ENCODE assay signal across 11 cellular contexts in the genomic region with DNA sequence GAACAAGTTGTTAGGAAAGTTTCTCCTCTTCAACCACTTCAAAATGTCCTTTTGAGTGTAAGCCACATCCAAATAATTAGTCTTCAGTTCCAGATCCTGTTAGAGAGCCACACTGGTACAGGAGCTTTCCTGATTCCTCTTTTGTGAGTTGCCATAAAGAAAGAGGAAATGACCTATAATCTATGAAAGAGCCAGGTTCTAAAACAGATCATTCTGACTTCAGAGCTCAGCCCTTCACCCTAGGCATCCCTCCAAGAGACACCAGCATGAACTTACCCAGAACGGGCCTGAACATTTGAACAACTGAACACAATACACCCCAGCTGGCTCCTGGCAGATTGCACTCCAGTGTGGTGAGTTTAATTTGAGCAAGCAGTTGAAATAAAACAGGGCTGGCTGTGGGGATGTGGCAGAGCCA. TPM values are rescaled to one million over a fixed set of nuclear protein-coding genes. Genes with fewer than 3 reads are reported as not detected.
A peak's percentile ranks its signal among the peaks of the same experiment; 100 is the strongest.
DNase-seq lines count a peak whose midpoint lies in the region; ATAC-seq, FAIRE-seq and TF ChIP-seq lines count a peak whose summit lies in the region.
"Had no signal": no experiment of that assay in that cellular context is flagged by ENCODE, and none has a peak within 500 bp of the region (broad histone marks: within the 10 kb centered on the region; RNA-seq: fewer than 3 reads in every experiment).

No MANE protein-coding gene starts in this region.

- H3K9me3 ChIP-seq in GM12878 (replicated peaks; ENCODE audit: control insufficient read depth, insufficient read depth, low read length) (no peaks in the 10 kb centered on the region), upper lobe of left lung (no peaks in the 10 kb centered on the region)

- peak; percentile 26 for DNase-seq in SIG-M5 treated with dmso at 0.1 percent for 504 hours (lab: John Stamatoyannopoulos, UW; ENCODE audit: unreplicated experiment)
- no peak for DNase-seq in SIG-M5 (lab: John Stamatoyannopoulos, UW)
- DNase-seq in GM12878 (ENCODE audit: low read depth, low spot score): peak; percentile 43
- no peak for DNase-seq in upper lobe of left lung
- no peak for DNase-seq in foreskin melanocyte
- DNase-seq: central memory CD4-positive, alpha-beta T cell had no signal

- H3K4me1 ChIP-seq in GM12878 (ENCODE audit: control insufficient read depth, insufficient read depth, low read length) (peaks cover 46% of the 10 kb centered on the region), upper lobe of left lung (no peaks in the 10 kb centered on the region)

- intact Hi-C loops in GM12878 (cut with micrococcal nuclease; ENCODE audit: unreplicated experiment): no loop called here

- no peak for TF ChIP-seq CTCF in GM12878 (IDR thresholded peaks at IDR 0.05 in 2 of 3, conservative IDR thresholded peaks at IDR 0.05 in 1 of 3; ENCODE audit: control insufficient read depth in 2 of 3, extremely low read depth in 1 of 3, insufficient read depth in 1 of 3, low read depth in 3 of 3, low read length in 3 of 3)
- no peak for TF ChIP-seq CTCF in upper lobe of left lung (IDR thresholded peaks at IDR 0.05)

- peak overlapping the region; percentile 75 for H3K27ac ChIP-seq in GM12878 (ENCODE audit: control insufficient read depth, insufficient read depth)
- H3K27ac ChIP-seq in upper lobe of left lung: peak overlapping the region in 3 of 4 donors; percentile 12 to 46 (median 15)

- SMC1A ChIA-PET in GM12878 (lab: Charles Lee; ENCODE audit: uncharacterized antibody, unreplicated experiment): interaction anchor here (0.9 to 4.2 kb wide), 8 partner anchors 13 to 134 kb away, joined by 3 to 20 read pairs (median 4); no protein-coding TSS in a partner anchor

- no peak overlapping the region for H2AFZ ChIP-seq in GM12878 (ENCODE audit: control insufficient read depth, low read depth, low read length)

- H4K20me1 ChIP-seq in GM12878 (ENCODE audit: control insufficient read depth, insufficient read depth): no peaks in the 10 kb centered on the region

- POLR2A ChIA-PET in GM12878 (lab: Charles Lee): interaction anchor here (1.0 to 1.1 kb wide), 2 partner anchors 21 to 26 kb away, joined by 3 to 4 read pairs; partner anchors contain the start of gene SLC1A1

- in situ Hi-C loops in GM12878 (cut with MboI): no loop called here

- 22% methylated on average over 1 of the region's 1 CpG for WGBS in GM12878 (ENCODE audit: insufficient coverage, insufficient replicate concordance, low lambda C conversion rate, missing lambda C conversion rate)
- WGBS in upper lobe of left lung, 2 donors: 47 to 90% methylated on average over 1 of the region's 1 CpG

- no peak for TF ChIP-seq RAD21 in GM12878 (IDR thresholded peaks at IDR 0.05; ENCODE audit: insufficient read depth, low read depth, low read length)

- ATAC-seq in HG02981 (IDR thresholded peaks at IDR 0.05; ENCODE audit: unreplicated experiment) (peak; percentile 46), GM12878 (peak; percentile 69), upper lobe of left lung (ENCODE audit: low FRiP score in 2 of 2) (no peak), HG03039 (IDR thresholded peaks at IDR 0.05; ENCODE audit: unreplicated experiment) (no peak), HG03139 (IDR thresholded peaks at IDR 0.05; ENCODE audit: unreplicated experiment) (no peak)

- peaks cover 8% of the 10 kb centered on the region for H3K79me2 ChIP-seq in GM12878 (ENCODE audit: control insufficient read depth, insufficient read depth, low read length)

- H3K4me3 ChIP-seq in GM12878: no peak overlapping the region
- H3K4me3 ChIP-seq in upper lobe of left lung: no peak overlapping the region

- H3K27me3 ChIP-seq in GM12878 (replicated peaks in 1 of 2; ENCODE audit: control insufficient read depth in 2 of 2, insufficient read depth in 2 of 2, low read length in 1 of 2): no peaks in the 10 kb centered on the region
- H3K27me3 ChIP-seq in upper lobe of left lung: no peaks in the 10 kb centered on the region

- TF ChIP-seq POLR2A in GM12878 (IDR thresholded peaks at IDR 0.05; ENCODE audit: low read depth, low read length): no peak
- no peak for TF ChIP-seq POLR2A in upper lobe of left lung (IDR thresholded peaks at IDR 0.05)

- RAD21 ChIA-PET in GM12878 (lab: Charles Lee; ENCODE audit: unreplicated experiment): interaction anchor here (0.7 kb wide), 1 partner anchor 150 kb away, joined by 3 read pairs; no protein-coding TSS in a partner anchor

- TF ChIP-seq EP300 in GM12878 (IDR thresholded peaks at IDR 0.05; ENCODE audit: borderline replicate concordance in 1 of 2, control insufficient read depth in 1 of 2, low read depth in 2 of 2, low read length in 2 of 2): peak in 1 of 2 experiments; percentile 44; a peak in 1 of 4 replicates
- no peak for TF ChIP-seq EP300 in upper lobe of left lung (IDR thresholded peaks at IDR 0.05)

- no peak overlapping the region; the same call in 1 of the 2 replicates for H3K4me2 ChIP-seq in GM12878 (ENCODE audit: control insufficient read depth, insufficient read depth)

- H3K36me3 ChIP-seq in GM12878 (ENCODE audit: control insufficient read depth in 2 of 2, insufficient read depth in 2 of 2, low read length in 1 of 2): no peaks in the 10 kb centered on the region
- no peaks in the 10 kb centered on the region for H3K36me3 ChIP-seq in upper lobe of left lung

- CTCF ChIA-PET in GM12878 (lab: Yijun Ruan, JAX): interaction anchor here (0.9 to 2.1 kb wide), 6 partner anchors 16 to 149 kb away, joined by 3 to 7 read pairs (median 4); no protein-coding TSS in a partner anchor

- no TSS peak for BruUV-seq in GM12878 (replicated peaks; lab: Mats Ljungman, UMichigan)

- no peak overlapping the region for H3K9ac ChIP-seq in GM12878 (ENCODE audit: control insufficient read depth, insufficient read depth, low read length)

- FAIRE-seq in GM12878 (lab: Jason Lieb, UNC): no peak
- FAIRE-seq: A204.1, G401.6 had no signal

TF ChIP-seq in GM12878, 131 proteins besides CTCF, POLR2A, EP300 and RAD21 (continues in another document):
- TF ChIP-seq NFXL1 (IDR thresholded peaks at IDR 0.05; ENCODE audit: borderline replicate concordance) (no peak), MTA2 (IDR thresholded peaks at IDR 0.05; ENCODE audit: low read depth) (peak; percentile 36; the same call in 1 of the 2 replicates), HCFC1 (IDR thresholded peaks at IDR 0.05; ENCODE audit: low read length) (no peak), POLR2AphosphoS5 (IDR thresholded peaks at IDR 0.05; ENCODE audit: low read length) (no peak), IKZF1 (conservative IDR thresholded peaks at IDR 0.05) (peak; percentile 73), NRF1 (conservative IDR thresholded peaks at IDR 0.05; ENCODE audit: low read depth, low read length) (no peak), EGR1 (IDR thresholded peaks at IDR 0.05; ENCODE audit: borderline replicate concordance in 1 of 2, low read depth in 2 of 2, low read length in 2 of 2) (no peak), NR2C2 (IDR thresholded peaks at IDR 0.05; ENCODE audit: borderline replicate concordance, control insufficient read depth, insufficient read length, low read depth) (no peak), CBFB (IDR thresholded peaks at IDR 0.05; ENCODE audit: low read depth) (no peak)
- TF ChIP-seq, protein P1, sequence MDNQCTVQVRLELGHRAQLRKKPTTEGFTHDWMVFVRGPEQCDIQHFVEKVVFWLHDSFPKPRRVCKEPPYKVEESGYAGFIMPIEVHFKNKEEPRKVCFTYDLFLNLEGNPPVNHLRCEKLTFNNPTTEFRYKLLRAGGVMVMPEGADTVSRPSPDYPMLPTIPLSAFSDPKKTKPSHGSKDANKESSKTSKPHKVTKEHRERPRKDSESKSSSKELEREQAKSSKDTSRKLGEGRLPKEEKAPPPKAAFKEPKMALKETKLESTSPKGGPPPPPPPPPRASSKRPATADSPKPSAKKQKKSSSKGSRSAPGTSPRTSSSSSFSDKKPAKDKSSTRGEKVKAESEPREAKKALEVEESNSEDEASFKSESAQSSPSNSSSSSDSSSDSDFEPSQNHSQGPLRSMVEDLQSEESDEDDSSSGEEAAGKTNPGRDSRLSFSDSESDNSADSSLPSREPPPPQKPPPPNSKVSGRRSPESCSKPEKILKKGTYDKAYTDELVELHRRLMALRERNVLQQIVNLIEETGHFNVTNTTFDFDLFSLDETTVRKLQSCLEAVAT (IDR thresholded peaks at IDR 0.05): no peak
- TF ChIP-seq, protein P2, sequence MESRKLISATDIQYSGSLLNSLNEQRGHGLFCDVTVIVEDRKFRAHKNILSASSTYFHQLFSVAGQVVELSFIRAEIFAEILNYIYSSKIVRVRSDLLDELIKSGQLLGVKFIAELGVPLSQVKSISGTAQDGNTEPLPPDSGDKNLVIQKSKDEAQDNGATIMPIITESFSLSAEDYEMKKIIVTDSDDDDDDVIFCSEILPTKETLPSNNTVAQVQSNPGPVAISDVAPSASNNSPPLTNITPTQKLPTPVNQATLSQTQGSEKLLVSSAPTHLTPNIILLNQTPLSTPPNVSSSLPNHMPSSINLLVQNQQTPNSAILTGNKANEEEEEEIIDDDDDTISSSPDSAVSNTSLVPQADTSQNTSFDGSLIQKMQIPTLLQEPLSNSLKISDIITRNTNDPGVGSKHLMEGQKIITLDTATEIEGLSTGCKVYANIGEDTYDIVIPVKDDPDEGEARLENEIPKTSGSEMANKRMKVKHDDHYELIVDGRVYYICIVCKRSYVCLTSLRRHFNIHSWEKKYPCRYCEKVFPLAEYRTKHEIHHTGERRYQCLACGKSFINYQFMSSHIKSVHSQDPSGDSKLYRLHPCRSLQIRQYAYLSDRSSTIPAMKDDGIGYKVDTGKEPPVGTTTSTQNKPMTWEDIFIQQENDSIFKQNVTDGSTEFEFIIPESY (IDR thresholded peaks at IDR 0.05): no peak

RNA-seq across cellular contexts. Expression of gene SLC1A1, which starts 25.7 kb away (rescaled TPM):
- total RNA-seq in GM12878 (2013; cell fraction: nucleolus; rRNA removed): 11.1 and 11.9 TPM in 2 replicates
- total RNA-seq in GM12878 (2014; rRNA removed): 24.9 and 27.6 TPM in 2 replicates
- total RNA-seq in GM12878 (2014; rRNA removed; fragmentation: Illumina TruSeq; extraction: Trizol): 20.6 and 21.6 TPM in 2 replicates
- total RNA-seq in GM12878 (2021): 19.1 and 19.4 TPM in 2 replicates
- polyA plus RNA-seq in GM12878 (2011; ENCODE audit: low read depth): 5.1 TPM
- polyA plus RNA-seq in GM12878 (2011; rRNA removed): 4.2 and 5.4 TPM in 2 replicates
- polyA plus RNA-seq in GM12878 (2011; cell fraction: cytosol; rRNA removed): 2.6 and 2.8 TPM in 2 replicates
- polyA plus RNA-seq in GM12878 (2011; cell fraction: nucleus; rRNA removed): 2.4 and 2.7 TPM in 2 replicates
- polyA plus RNA-seq in GM12878 (2012): 7.0 and 10.9 TPM in 2 replicates
- 23.8 and 30.9 TPM in 2 replicates for polyA plus RNA-seq in GM12878 (2014; fragmentation: Illumina TruSeq; extraction: Trizol)
- 1 to 10 TPM; 7.3 to 8.7 TPM for polyA plus RNA-seq in GM12878 (2014; fragmentation: Nextera tagmentation; extraction: Ambion mirVana)
- polyA plus RNA-seq in GM12878 (2014; rRNA removed): 16.0 and 18.8 TPM in 2 replicates
- polyA plus RNA-seq in GM12878 (2016; fragmentation: Nextera tagmentation; extraction: Ambion mirVana): 10 to 100 TPM; 17.8 to 17.9 TPM
- 4.1 and 4.6 TPM in 2 replicates for polyA minus RNA-seq in GM12878 (2011; rRNA and poly(A)+ RNA removed)
- polyA minus RNA-seq in GM12878 (2011; cell fraction: cytosol; rRNA and poly(A)+ RNA removed): 1.5 and 2.4 TPM in 2 replicates
- polyA minus RNA-seq in GM12878 (2011; cell fraction: nucleus; rRNA and poly(A)+ RNA removed): 1.2 and 1.7 TPM in 2 replicates
- 10 to 100 TPM; 16.8 to 62.5 (median 40.6) TPM for total RNA-seq in upper lobe of left lung

Comparison
In these comparisons a context has a peak if more than half of its experiments do, and no peak if none do; other contexts are left out.
1. DNase-seq: peak in SIG-M5 treated with dmso at 0.1 percent for 504 hours (single experiment) and GM12878 (single experiment); none in SIG-M5 (single experiment), upper lobe of left lung (0 of 2) and foreskin melanocyte (single experiment).
2. ATAC-seq: peak in HG02981 (single experiment) and GM12878 (single experiment); none in upper lobe of left lung (0 of 2), HG03039 (single experiment) and HG03139 (single experiment).